26 cellular contexts compared by ENCODE assay signal in the genomic region with DNA sequence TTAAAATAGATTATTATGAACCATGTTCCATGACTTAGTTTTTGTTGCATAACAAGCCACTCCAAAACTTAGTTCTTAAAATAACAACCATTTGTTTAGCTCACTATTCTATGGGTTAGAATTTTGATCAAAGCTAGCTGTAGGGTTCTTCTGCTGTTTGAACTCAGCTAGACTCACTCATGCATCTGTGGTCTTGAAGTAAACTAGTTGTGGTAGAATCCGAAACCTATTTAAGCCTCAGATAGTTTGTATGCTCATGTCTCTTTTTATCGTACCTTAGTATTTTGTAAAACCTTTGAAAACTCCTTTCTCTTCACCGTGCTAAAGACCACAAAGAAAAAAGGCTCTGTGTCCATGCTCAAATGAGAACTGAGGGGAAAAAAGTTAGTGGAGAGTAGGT.
"Had no signal": no experiment of that assay in that cellular context is flagged by ENCODE, and none has a peak within 500 bp of the region (broad histone marks: within the 10 kb centered on the region; RNA-seq: fewer than 3 reads in every experiment).

No MANE protein-coding gene starts in this region.

- H3K27ac ChIP-seq: left ventricle myocardium inferior, neural progenitor cell, neutrophil, parathyroid adenoma, psoas muscle, right atrium auricular region, right lobe of liver, tibial nerve, uterus had no signal

- H2AFZ ChIP-seq: neural progenitor cell, parathyroid adenoma had no signal

- H3K27me3 ChIP-seq: neural progenitor cell, neutrophil, right atrium auricular region, tibial nerve, uterus had no signal

- DNase-seq: immature natural killer cell; kidney; left ventricle myocardium inferior; mesendoderm; naive B cell; natural killer cell; nephron progenitor cell; occipital lobe; right lobe of liver; stimulated activated CD4-positive, alpha-beta T cell treated with anti-CD3 and anti-CD28 coated beads, Interleukin-1b, Interleukin-23, amount 100 ng/mL, for 48 hours; stimulated activated CD4-positive, alpha-beta T cell treated with anti-CD3 and anti-CD28 coated beads, Interleukin-2, amount 100 ng/mL, for 48 hours; stimulated activated CD4-positive, alpha-beta T cell treated with anti-CD3 and anti-CD28 coated beads, Interleukin-4, amount 100 ng/mL, for 4 hours; stimulated activated CD8-positive, alpha-beta memory T cell treated with anti-CD3 and anti-CD28 coated beads, Interleukin-4, amount 100 ng/mL, for 48 hours; stimulated activated naive CD4-positive, alpha-beta T cell treated with Interleukin-2 at 50 U/mL for 16 hours; stimulated activated naive CD8-positive, alpha-beta T cell treated with anti-CD3 and anti-CD28 coated beads, Interleukin-15, amount 100 ng/mL, for 72 hours; substantia nigra; uterus had no signal

- H3K36me3 ChIP-seq: left ventricle myocardium inferior, neural progenitor cell, neutrophil, right atrium auricular region, right lobe of liver, tibial nerve, uterus had no signal

- H3K4me3 ChIP-seq: left ventricle myocardium inferior, lung, neural progenitor cell, psoas muscle, right atrium auricular region, right lobe of liver, smooth muscle cell, tibial nerve, uterus had no signal

- H3K79me2 ChIP-seq: parathyroid adenoma had no signal

- H3K4me2 ChIP-seq: neural progenitor cell, smooth muscle cell had no signal

- H3K9ac ChIP-seq: neural progenitor cell, parathyroid adenoma had no signal

- H3K4me1 ChIP-seq: left ventricle myocardium inferior, neural progenitor cell, parathyroid adenoma, psoas muscle, right atrium auricular region, right lobe of liver, tibial nerve, uterus had no signal

- ATAC-seq: natural killer cell; psoas muscle; right lobe of liver; stimulated activated memory B cell treated with anti-CD40 and anti-IgM and Interleukin-4, amounts not matched to agents 10 μg/mL and 1 μg/mL and 100 μg/mL, for 72 hours; stimulated activated naive CD8-positive, alpha-beta T cell treated with anti-CD3 and anti-CD28 coated beads, Interleukin-15, amount 100 ng/mL, for 72 hours had no signal

- H3K9me3 ChIP-seq: left ventricle myocardium inferior, neutrophil, psoas muscle, right atrium auricular region, right lobe of liver, tibial nerve, uterus had no signal
